ENCODE assay signal across 1 cellular context in genomic region chr7:100122067-100122466, GRCh38.
TF ChIP-seq lines count a peak whose summit lies in the region.

No MANE protein-coding gene starts in this region.

TF ChIP-seq in HepG2, 621 proteins besides CTCF, POLR2A, EP300 and RAD21 (continues in another document):
- TF ChIP-seq, protein P1, sequence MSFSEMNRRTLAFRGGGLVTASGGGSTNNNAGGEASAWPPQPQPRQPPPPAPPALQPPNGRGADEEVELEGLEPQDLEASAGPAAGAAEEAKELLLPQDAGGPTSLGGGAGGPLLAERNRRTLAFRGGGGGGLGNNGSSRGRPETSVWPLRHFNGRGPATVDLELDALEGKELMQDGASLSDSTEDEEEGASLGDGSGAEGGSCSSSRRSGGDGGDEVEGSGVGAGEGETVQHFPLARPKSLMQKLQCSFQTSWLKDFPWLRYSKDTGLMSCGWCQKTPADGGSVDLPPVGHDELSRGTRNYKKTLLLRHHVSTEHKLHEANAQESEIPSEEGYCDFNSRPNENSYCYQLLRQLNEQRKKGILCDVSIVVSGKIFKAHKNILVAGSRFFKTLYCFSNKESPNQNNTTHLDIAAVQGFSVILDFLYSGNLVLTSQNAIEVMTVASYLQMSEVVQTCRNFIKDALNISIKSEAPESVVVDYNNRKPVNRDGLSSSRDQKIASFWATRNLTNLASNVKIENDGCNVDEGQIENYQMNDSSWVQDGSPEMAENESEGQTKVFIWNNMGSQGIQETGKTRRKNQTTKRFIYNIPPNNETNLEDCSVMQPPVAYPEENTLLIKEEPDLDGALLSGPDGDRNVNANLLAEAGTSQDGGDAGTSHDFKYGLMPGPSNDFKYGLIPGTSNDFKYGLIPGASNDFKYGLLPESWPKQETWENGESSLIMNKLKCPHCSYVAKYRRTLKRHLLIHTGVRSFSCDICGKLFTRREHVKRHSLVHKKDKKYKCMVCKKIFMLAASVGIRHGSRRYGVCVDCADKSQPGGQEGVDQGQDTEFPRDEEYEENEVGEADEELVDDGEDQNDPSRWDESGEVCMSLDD (CRISPR knock-in tag; IDR thresholded peaks at IDR 0.05; ENCODE audit: borderline replicate concordance), result no peak
- TF ChIP-seq CBX5 (CRISPR knock-in tag; IDR thresholded peaks at IDR 0.05; ENCODE audit: borderline replicate concordance), result peak; percentile 75
- TF ChIP-seq SSRP1 (CRISPR knock-in tag; IDR thresholded peaks at IDR 0.05), result peak; percentile 75; the same call in 1 of the 2 replicates
- 0 out of 2 replicates have a peak, but pooled peaks have one; percentile 62 for TF ChIP-seq ZSCAN29 (CRISPR knock-in tag; conservative IDR thresholded peaks at IDR 0.05)
- TF ChIP-seq ZNF431 (CRISPR knock-in tag; IDR thresholded peaks at IDR 0.05; ENCODE audit: borderline replicate concordance, low read depth), result no peak
- peak in 1 of 2 experiments; percentile 69; a peak in 1 of 4 replicates for TF ChIP-seq KLF16 (CRISPR knock-in tag; IDR thresholded peaks at IDR 0.05)
- peak; percentile 54; the same call in 1 of the 2 replicates for TF ChIP-seq ZNF350 (CRISPR knock-in tag; IDR thresholded peaks at IDR 0.05; ENCODE audit: borderline replicate concordance, low read depth)
- no peak for TF ChIP-seq ZNF644 (CRISPR knock-in tag; IDR thresholded peaks at IDR 0.05; ENCODE audit: low read depth)
- TF ChIP-seq SKI (IDR thresholded peaks at IDR 0.05; ENCODE audit: partially characterized antibody), result peak; percentile 44
- TF ChIP-seq, protein P2, sequence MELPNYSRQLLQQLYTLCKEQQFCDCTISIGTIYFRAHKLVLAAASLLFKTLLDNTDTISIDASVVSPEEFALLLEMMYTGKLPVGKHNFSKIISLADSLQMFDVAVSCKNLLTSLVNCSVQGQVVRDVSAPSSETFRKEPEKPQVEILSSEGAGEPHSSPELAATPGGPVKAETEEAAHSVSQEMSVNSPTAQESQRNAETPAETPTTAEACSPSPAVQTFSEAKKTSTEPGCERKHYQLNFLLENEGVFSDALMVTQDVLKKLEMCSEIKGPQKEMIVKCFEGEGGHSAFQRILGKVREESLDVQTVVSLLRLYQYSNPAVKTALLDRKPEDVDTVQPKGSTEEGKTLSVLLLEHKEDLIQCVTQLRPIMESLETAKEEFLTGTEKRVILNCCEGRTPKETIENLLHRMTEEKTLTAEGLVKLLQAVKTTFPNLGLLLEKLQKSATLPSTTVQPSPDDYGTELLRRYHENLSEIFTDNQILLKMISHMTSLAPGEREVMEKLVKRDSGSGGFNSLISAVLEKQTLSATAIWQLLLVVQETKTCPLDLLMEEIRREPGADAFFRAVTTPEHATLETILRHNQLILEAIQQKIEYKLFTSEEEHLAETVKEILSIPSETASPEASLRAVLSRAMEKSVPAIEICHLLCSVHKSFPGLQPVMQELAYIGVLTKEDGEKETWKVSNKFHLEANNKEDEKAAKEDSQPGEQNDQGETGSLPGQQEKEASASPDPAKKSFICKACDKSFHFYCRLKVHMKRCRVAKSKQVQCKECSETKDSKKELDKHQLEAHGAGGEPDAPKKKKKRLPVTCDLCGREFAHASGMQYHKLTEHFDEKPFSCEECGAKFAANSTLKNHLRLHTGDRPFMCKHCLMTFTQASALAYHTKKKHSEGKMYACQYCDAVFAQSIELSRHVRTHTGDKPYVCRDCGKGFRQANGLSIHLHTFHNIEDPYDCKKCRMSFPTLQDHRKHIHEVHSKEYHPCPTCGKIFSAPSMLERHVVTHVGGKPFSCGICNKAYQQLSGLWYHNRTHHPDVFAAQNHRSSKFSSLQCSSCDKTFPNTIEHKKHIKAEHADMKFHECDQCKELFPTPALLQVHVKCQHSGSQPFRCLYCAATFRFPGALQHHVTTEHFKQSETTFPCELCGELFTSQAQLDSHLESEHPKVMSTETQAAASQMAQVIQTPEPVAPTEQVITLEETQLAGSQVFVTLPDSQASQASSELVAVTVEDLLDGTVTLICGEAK (IDR thresholded peaks at IDR 0.05), result no peak
- TF ChIP-seq, protein P2 (CRISPR knock-in tag; IDR thresholded peaks at IDR 0.05), result no peak
- TF ChIP-seq GABPB1 (CRISPR knock-in tag; IDR thresholded peaks at IDR 0.05), result peak; percentile 23; the same call in 1 of the 2 replicates
- TF ChIP-seq ZBTB21 (CRISPR knock-in tag; IDR thresholded peaks at IDR 0.05), result no peak
- TF ChIP-seq ZNF362 (CRISPR knock-in tag; IDR thresholded peaks at IDR 0.05; ENCODE audit: borderline replicate concordance), result peak; percentile 65; the same call in 1 of the 2 replicates
- no peak for TF ChIP-seq ZNF275 (CRISPR knock-in tag; IDR thresholded peaks at IDR 0.05; ENCODE audit: borderline replicate concordance)
- 0 out of 2 replicates have a peak, but pooled peaks have one; percentile 55 for TF ChIP-seq ZSCAN21 (CRISPR knock-in tag; IDR thresholded peaks at IDR 0.05; ENCODE audit: borderline replicate concordance)
- no peak for TF ChIP-seq ZNF496 (CRISPR knock-in tag; IDR thresholded peaks at IDR 0.05; ENCODE audit: insufficient replicate concordance)
- TF ChIP-seq ZNF136 (CRISPR knock-in tag; IDR thresholded peaks at IDR 0.05; ENCODE audit: low read depth), result no peak
- no peak for TF ChIP-seq HDAC6 (IDR thresholded peaks at IDR 0.05; ENCODE audit: low read depth, low read length)
- no peak for TF ChIP-seq ZNF382 (CRISPR knock-in tag; IDR thresholded peaks at IDR 0.05; ENCODE audit: borderline replicate concordance)
- TF ChIP-seq LCORL (IDR thresholded peaks at IDR 0.05), result no peak
- no peak for TF ChIP-seq LCORL (CRISPR knock-in tag; IDR thresholded peaks at IDR 0.05)
- TF ChIP-seq MLLT10 (CRISPR knock-in tag; IDR thresholded peaks at IDR 0.05), result no peak
- no peak for TF ChIP-seq PAWR (CRISPR knock-in tag; IDR thresholded peaks at IDR 0.05; ENCODE audit: borderline replicate concordance)
- TF ChIP-seq SAP130 (CRISPR knock-in tag; IDR thresholded peaks at IDR 0.05; ENCODE audit: low read depth), result peak; percentile 84
- TF ChIP-seq SMYD3 (CRISPR knock-in tag; IDR thresholded peaks at IDR 0.05), result no peak
- TF ChIP-seq, protein P3, sequence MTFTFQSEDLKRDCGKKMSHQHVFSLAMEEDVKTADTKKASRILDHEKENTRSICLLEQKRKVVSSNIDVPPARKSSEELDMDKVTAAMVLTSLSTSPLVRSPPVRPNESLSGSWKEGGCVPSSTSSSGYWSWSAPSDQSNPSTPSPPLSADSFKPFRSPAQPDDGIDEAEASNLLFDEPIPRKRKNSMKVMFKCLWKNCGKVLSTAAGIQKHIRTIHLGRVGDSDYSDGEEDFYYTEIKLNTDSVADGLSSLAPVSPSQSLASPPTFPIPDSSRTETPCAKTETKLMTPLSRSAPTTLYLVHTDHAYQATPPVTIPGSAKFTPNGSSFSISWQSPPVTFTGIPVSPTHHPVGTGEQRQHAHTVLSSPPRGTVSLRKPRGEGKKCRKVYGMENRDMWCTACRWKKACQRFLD (CRISPR knock-in tag; IDR thresholded peaks at IDR 0.05; ENCODE audit: borderline replicate concordance), result no peak
- no peak for TF ChIP-seq MED13 (CRISPR knock-in tag; IDR thresholded peaks at IDR 0.05)
- TF ChIP-seq PATZ1 (CRISPR knock-in tag; IDR thresholded peaks at IDR 0.05), result peak; percentile 99
- TF ChIP-seq MED1 (CRISPR knock-in tag; IDR thresholded peaks at IDR 0.05), result peak; percentile 52; the same call in 1 of the 2 replicates
- peak; percentile 76; the same call in 1 of the 2 replicates for TF ChIP-seq ZNF614 (CRISPR knock-in tag; IDR thresholded peaks at IDR 0.05; ENCODE audit: borderline replicate concordance)
- no peak for TF ChIP-seq ELK4 (CRISPR knock-in tag; IDR thresholded peaks at IDR 0.05; ENCODE audit: borderline replicate concordance)
- no peak for TF ChIP-seq HMGXB4 (CRISPR knock-in tag; IDR thresholded peaks at IDR 0.05; ENCODE audit: borderline replicate concordance in 1 of 2, low read depth in 1 of 2)
- no peak for TF ChIP-seq ZMAT3 (CRISPR knock-in tag; conservative IDR thresholded peaks at IDR 0.05)
- no peak for TF ChIP-seq ZFAT (CRISPR knock-in tag; conservative IDR thresholded peaks at IDR 0.05)
- TF ChIP-seq BRD4 (CRISPR knock-in tag; IDR thresholded peaks at IDR 0.05), result no peak
- TF ChIP-seq KLF13 (CRISPR knock-in tag; IDR thresholded peaks at IDR 0.05), result no peak
